1 cellular context compared by ENCODE assay signal in the genomic region with DNA sequence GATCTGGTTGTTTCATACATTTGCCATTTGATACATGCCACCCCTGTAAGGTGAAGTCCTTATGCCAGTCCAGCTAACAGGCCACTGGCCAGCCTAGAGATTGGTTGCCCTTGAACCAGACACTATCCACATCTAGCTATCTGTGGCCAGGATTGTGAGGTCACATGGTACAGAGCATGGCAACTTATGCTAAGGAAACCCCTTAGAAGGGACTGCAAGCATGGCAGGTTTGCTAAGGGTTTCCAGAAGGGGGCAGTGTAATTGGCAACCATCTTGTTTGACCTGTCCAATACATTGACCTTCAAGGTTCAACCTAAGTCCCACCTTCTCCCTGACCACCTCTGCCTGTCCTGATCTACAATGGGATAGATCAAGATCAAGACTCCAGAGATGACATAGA.
TF ChIP-seq lines count a peak whose summit lies in the region.

No MANE protein-coding gene starts in this region.

TF ChIP-seq in HepG2, 621 proteins besides CTCF, POLR2A, EP300 and RAD21:
- TF ChIP-seq NR2F1 (CRISPR knock-in tag; IDR thresholded peaks at IDR 0.05) (no peak), ZNF607 (CRISPR knock-in tag; IDR thresholded peaks at IDR 0.05; ENCODE audit: borderline replicate concordance) (no peak), KLF12 (CRISPR knock-in tag; IDR thresholded peaks at IDR 0.05; ENCODE audit: borderline replicate concordance) (no peak), SNAPC4 (CRISPR knock-in tag; IDR thresholded peaks at IDR 0.05) (no peak)
